ENCODE assay signal across 27 cellular contexts in the genomic region with DNA sequence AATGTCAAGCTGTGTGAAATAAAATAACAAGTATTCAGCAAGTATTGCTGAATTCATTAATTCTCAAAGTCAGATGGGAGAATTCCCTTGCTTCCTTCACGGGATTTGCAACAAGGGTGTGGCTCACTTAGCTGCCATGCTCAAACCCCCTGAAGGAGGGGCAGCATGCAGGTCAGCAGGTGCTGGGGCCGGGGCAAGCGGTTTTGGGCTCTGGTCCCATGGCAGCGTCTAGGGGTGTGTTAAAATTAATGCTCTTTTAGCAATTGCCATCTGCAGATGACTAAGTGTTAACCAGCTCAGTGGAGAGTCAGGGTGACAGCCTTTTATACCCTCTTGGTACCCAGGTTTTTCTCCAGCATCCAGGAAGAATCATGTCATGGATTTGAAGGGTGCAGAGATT.
"Had no signal": no experiment of that assay in that cellular context is flagged by ENCODE, and none has a peak within 500 bp of the region (broad histone marks: within the 10 kb centered on the region; RNA-seq: fewer than 3 reads in every experiment).

No MANE protein-coding gene starts in this region.

- H3K36me3 Mint-ChIP-seq: naive B cell; natural killer cell; stimulated activated memory B cell treated with anti-CD40 and anti-IgM and Interleukin-4, amounts not matched to agents 10 μg/mL and 1 μg/mL and 100 μg/mL, for 72 hours; type B pancreatic cell had no signal

- H3K27me3 ChIP-seq: neural progenitor cell, neutrophil, ovary, right atrium auricular region, right lobe of liver, tibial nerve, uterus had no signal

- ATAC-seq: left lobe of liver; lower lobe of right lung; natural killer cell; stimulated activated memory B cell treated with anti-CD40 and anti-IgM and Interleukin-4, amounts not matched to agents 10 μg/mL and 1 μg/mL and 100 μg/mL, for 72 hours; stimulated activated naive CD8-positive, alpha-beta T cell treated with anti-CD3 and anti-CD28 coated beads, Interleukin-15, amount 100 ng/mL, for 72 hours had no signal

- H3K4me1 ChIP-seq: lower lobe of right lung, neural progenitor cell, right atrium auricular region, right lobe of liver, uterus had no signal

- H3K4me1 Mint-ChIP-seq: naive B cell; natural killer cell; neural progenitor cell; stimulated activated memory B cell treated with anti-CD40 and anti-IgM and Interleukin-4, amounts not matched to agents 10 μg/mL and 1 μg/mL and 100 μg/mL, for 72 hours; stimulated activated naive CD8-positive, alpha-beta T cell treated with anti-CD3 and anti-CD28 coated beads, Interleukin-15, amount 100 ng/mL, for 72 hours had no signal

- H3K9ac ChIP-seq: neural progenitor cell had no signal

- H3K9me3 Mint-ChIP-seq: stimulated activated memory B cell treated with anti-CD40 and anti-IgM and Interleukin-4, amounts not matched to agents 10 μg/mL and 1 μg/mL and 100 μg/mL, for 72 hours; stimulated activated naive CD8-positive, alpha-beta T cell treated with anti-CD3 and anti-CD28 coated beads, Interleukin-15, amount 100 ng/mL, for 72 hours had no signal

- H3K27ac Mint-ChIP-seq: mesothelial cell of epicardium; naive B cell; natural killer cell; neural progenitor cell; progenitor cell of endocrine pancreas; stimulated activated memory B cell treated with anti-CD40 and anti-IgM and Interleukin-4, amounts not matched to agents 10 μg/mL and 1 μg/mL and 100 μg/mL, for 72 hours; stimulated activated naive CD8-positive, alpha-beta T cell treated with anti-CD3 and anti-CD28 coated beads, Interleukin-15, amount 100 ng/mL, for 72 hours; type B pancreatic cell had no signal

- H3K4me3 Mint-ChIP-seq: mesothelial cell of epicardium; naive B cell; natural killer cell; nephron progenitor cell; neural progenitor cell; stimulated activated memory B cell treated with anti-CD40 and anti-IgM and Interleukin-4, amounts not matched to agents 10 μg/mL and 1 μg/mL and 100 μg/mL, for 72 hours; stimulated activated naive CD8-positive, alpha-beta T cell treated with anti-CD3 and anti-CD28 coated beads, Interleukin-15, amount 100 ng/mL, for 72 hours; type B pancreatic cell had no signal

- H3K9me3 ChIP-seq: lower lobe of right lung, neutrophil, ovary, right lobe of liver, uterus had no signal

- H3K4me3 ChIP-seq: lower lobe of right lung, neural progenitor cell, ovary, right atrium auricular region, right lobe of liver, smooth muscle cell, tibial nerve, uterus had no signal

- H3K4me2 ChIP-seq: neural progenitor cell, smooth muscle cell had no signal

- H2AFZ ChIP-seq: neural progenitor cell had no signal

- H3K27me3 Mint-ChIP-seq: progenitor cell of endocrine pancreas; stimulated activated memory B cell treated with anti-CD40 and anti-IgM and Interleukin-4, amounts not matched to agents 10 μg/mL and 1 μg/mL and 100 μg/mL, for 72 hours; type B pancreatic cell had no signal

- DNase-seq: left cardiac atrium; left ventricle myocardium superior; lower lobe of right lung; naive B cell; natural killer cell; nephron progenitor cell; occipital lobe; ovary; right lobe of liver; stimulated activated CD4-positive, alpha-beta T cell treated with anti-CD3 and anti-CD28 coated beads, Interleukin-1b, Interleukin-23, amount 100 ng/mL, for 48 hours; stimulated activated CD4-positive, alpha-beta T cell treated with anti-CD3 and anti-CD28 coated beads, Interleukin-2, amount 100 ng/mL, for 48 hours; stimulated activated CD4-positive, alpha-beta T cell treated with anti-CD3 and anti-CD28 coated beads, Interleukin-4, amount 100 ng/mL, for 4 hours; stimulated activated CD8-positive, alpha-beta memory T cell treated with anti-CD3 and anti-CD28 coated beads, Interleukin-4, amount 100 ng/mL, for 48 hours; stimulated activated naive CD4-positive, alpha-beta T cell treated with Interleukin-2 at 50 U/mL for 16 hours; stimulated activated naive CD8-positive, alpha-beta T cell treated with anti-CD3 and anti-CD28 coated beads, Interleukin-15, amount 100 ng/mL, for 72 hours; substantia nigra; uterus had no signal

- H3K36me3 ChIP-seq: lower lobe of right lung, neural progenitor cell, neutrophil, ovary, right atrium auricular region, right lobe of liver, tibial nerve, uterus had no signal

- H3K27ac ChIP-seq: lower lobe of right lung, neural progenitor cell, neutrophil, ovary, right atrium auricular region, right lobe of liver, tibial nerve, uterus had no signal
